11 cellular contexts compared by ENCODE assay signal in the genomic region with DNA sequence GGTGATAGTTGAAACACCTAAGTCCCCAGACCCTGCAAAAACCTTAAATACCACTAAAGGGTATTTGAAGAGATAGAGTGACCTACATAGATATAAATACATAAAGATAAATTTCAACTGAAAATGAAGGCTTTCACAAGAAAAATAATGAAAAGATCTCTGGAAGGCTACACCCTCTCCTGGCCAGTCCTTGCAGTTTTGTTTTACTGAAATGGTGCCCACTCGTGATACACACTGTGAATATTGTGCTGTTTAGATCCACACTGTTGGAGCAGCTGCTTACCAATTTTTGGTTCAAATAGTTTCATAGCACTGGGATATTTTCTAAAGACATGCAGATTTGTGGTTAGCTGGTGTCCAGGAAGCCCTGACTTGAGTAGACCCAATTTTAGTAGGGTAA. TPM values are rescaled to one million over a fixed set of nuclear protein-coding genes. Genes with fewer than 3 reads are reported as not detected.
A peak's percentile ranks its signal among the peaks of the same experiment; 100 is the strongest.
DNase-seq lines count a peak whose midpoint lies in the region; ATAC-seq and TF ChIP-seq lines count a peak whose summit lies in the region.
"Had no signal": no experiment of that assay in that cellular context is flagged by ENCODE, and none has a peak within 500 bp of the region (broad histone marks: within the 10 kb centered on the region; RNA-seq: fewer than 3 reads in every experiment).

No MANE protein-coding gene starts in this region.

- no peaks in the 10 kb centered on the region for H3K36me3 ChIP-seq in HCT116 (ENCODE audit: control insufficient read depth in 1 of 2, insufficient read depth in 2 of 2, low read length in 2 of 2)
- H3K36me3 ChIP-seq: BLaER1 treated with 17β-estradiol and CSF1 and Interleukin-3, amounts not matched to agents 10 nM and 100 nM had no signal

- H3K4me3 Mint-ChIP-seq in activated naive CD8-positive, alpha-beta T cell, result peak overlapping the region; percentile 63

- BruUV-seq in HCT116 (replicated peaks; lab: Mats Ljungman, UMichigan), result no TSS peak

- intact Hi-C loops in HCT116 (cut with micrococcal nuclease), result loop anchor here (2.0 to 10.0 kb wide), 6 partner anchors 49 to 461 kb away; a partner anchor contains a TSS

- peaks cover 30% of the 10 kb centered on the region for H3K4me1 Mint-ChIP-seq in activated naive CD8-positive, alpha-beta T cell (ENCODE audit: low read depth)

- ATAC-seq in HCT116 (no peak), HG02763 (IDR thresholded peaks at IDR 0.05; ENCODE audit: unreplicated experiment) (no peak)

- TF ChIP-seq RAD21 in HCT116 (IDR thresholded peaks at IDR 0.05; ENCODE audit: low read depth), result peak; percentile 42

- H3K4me2 ChIP-seq in HCT116 (ENCODE audit: low read length), result peak overlapping the region; percentile 98; the same call in 1 of the 2 replicates
- H3K4me2 ChIP-seq: BLaER1 treated with 17β-estradiol and CSF1 and Interleukin-3, amounts not matched to agents 10 nM and 100 nM had no signal

- POLR2A ChIA-PET in HCT116 (lab: Charles Lee), result interaction anchor here (1.1 kb wide), 1 partner anchor 11 kb away, joined by 3 read pairs; no protein-coding TSS in a partner anchor

- no peaks in the 10 kb centered on the region for H4K20me1 ChIP-seq in HCT116 (ENCODE audit: insufficient read depth)
- H4K20me1 ChIP-seq: BLaER1 treated with 17β-estradiol and CSF1 and Interleukin-3, amounts not matched to agents 10 nM and 100 nM had no signal

- peak overlapping the region; percentile 98; the same call in 1 of the 2 replicates for H3K27ac ChIP-seq in HCT116 (ENCODE audit: low read depth, low read length)
- H3K27ac ChIP-seq: BLaER1 treated with 17β-estradiol and CSF1 and Interleukin-3, amounts not matched to agents 10 nM and 100 nM; coronary artery had no signal

- H3K27ac Mint-ChIP-seq in activated naive CD8-positive, alpha-beta T cell, result no peak overlapping the region

- peaks cover 7 to 41% of the 10 kb centered on the region in 2 experiments; a peak in 3 of 4 replicates for H3K4me1 ChIP-seq in HCT116 (ENCODE audit: control insufficient read depth in 1 of 2, insufficient read depth in 2 of 2, low read length in 2 of 2)

- peaks cover 23% of the 10 kb centered on the region for H3K79me2 ChIP-seq in HCT116 (ENCODE audit: insufficient read depth, low read length)

- peak; percentile 25 to 43 (median 40); a peak in 4 of 6 replicates for TF ChIP-seq CTCF in HCT116 (IDR thresholded peaks at IDR 0.05 in 2 of 3, conservative IDR thresholded peaks at IDR 0.05 in 1 of 3; ENCODE audit: borderline replicate concordance in 1 of 3, insufficient read depth in 1 of 3, low read depth in 2 of 3, low read length in 2 of 3)

- no peak overlapping the region for H2AFZ ChIP-seq in HCT116 (ENCODE audit: low read depth, low read length, poor library complexity, severe bottlenecking)

- peak; percentile 21 for DNase-seq in NCI-H2171 treated with DMSO at 0.1 percent for 48 hours (lab: John Stamatoyannopoulos, UW)
- DNase-seq in NCI-H2171 (lab: John Stamatoyannopoulos, UW), result no peak
- no peak for DNase-seq in HCT116 (ENCODE audit: low read depth, low spot score)
- peak; percentile 36 for DNase-seq in left kidney (ENCODE audit: low read depth, low spot score)
- no peak for DNase-seq in NCI-H510A (lab: John Stamatoyannopoulos, UW)
- no peak for DNase-seq in glomerular visceral epithelial cell (ENCODE audit: extremely low spot score)
- DNase-seq: NCI-H2081 treated with DMSO at 0.1 percent for 48 hours had no signal

- no peaks in the 10 kb centered on the region for H3K9me3 ChIP-seq in HCT116 (ENCODE audit: control insufficient read depth in 1 of 2, insufficient read depth in 1 of 2, low read depth in 1 of 2, low read length in 2 of 2)

- H3K9ac ChIP-seq in HCT116 (ENCODE audit: low read length), result no peak overlapping the region
- H3K9ac ChIP-seq: BLaER1 treated with 17β-estradiol and CSF1 and Interleukin-3, amounts not matched to agents 10 nM and 100 nM had no signal

- H3K27me3 Mint-ChIP-seq in activated naive CD8-positive, alpha-beta T cell, result no peaks in the 10 kb centered on the region

- H3K36me3 Mint-ChIP-seq in activated naive CD8-positive, alpha-beta T cell, result peaks cover 5% of the 10 kb centered on the region

- CTCF ChIA-PET in HCT116 (lab: Charles Lee), result no interaction called here

- RAD21 ChIA-PET in HCT116 (lab: Charles Lee; ENCODE audit: low non-redundant PET in 1 of 2, low total read pairs in 2 of 2, uncharacterized antibody in 2 of 2, unreplicated experiment in 2 of 2), result no interaction called here

- H3K9me3 Mint-ChIP-seq in activated naive CD8-positive, alpha-beta T cell (ENCODE audit: low read depth), result no peaks in the 10 kb centered on the region

- no peak overlapping the region for H3K4me3 ChIP-seq in HCT116 (replicated peaks in 1 of 2; ENCODE audit: low read depth in 1 of 2, low read length in 2 of 2)
- H3K4me3 ChIP-seq: BLaER1 treated with 17β-estradiol and CSF1 and Interleukin-3, amounts not matched to agents 10 nM and 100 nM; coronary artery had no signal

- no peaks in the 10 kb centered on the region for H3K9me2 ChIP-seq in HCT116 (ENCODE audit: insufficient read depth)

- H3K27me3 ChIP-seq in HCT116 (ENCODE audit: insufficient read depth, low read length), result no peaks in the 10 kb centered on the region

- no peak for TF ChIP-seq POLR2A in HCT116 (IDR thresholded peaks at IDR 0.05; ENCODE audit: borderline replicate concordance, extremely low read depth, insufficient read depth, insufficient read length)

TF ChIP-seq in HCT116, 20 proteins besides CTCF, POLR2A, EP300 and RAD21:
- TF ChIP-seq ZNF274 (IDR thresholded peaks at IDR 0.05; ENCODE audit: low read depth, low read length), result no peak

RNA-seq across cellular contexts. Expression of a gene that starts 31.5 kb away (rescaled TPM):
- 137 TPM for total RNA-seq in HCT116 (2021; ENCODE audit: unreplicated experiment)
- polyA plus RNA-seq in HCT116 (2012), result 113 and 142 TPM in 2 replicates

RNA-seq across cellular contexts. Expression of a gene that starts 39.1 kb away (rescaled TPM):
- total RNA-seq in HCT116 (2021; ENCODE audit: unreplicated experiment), result not detected
- polyA plus RNA-seq in HCT116 (2012), result 0.27 and 0.43 TPM in 2 replicates

RNA-seq across cellular contexts. Expression of a gene that starts 49.1 kb away (rescaled TPM):
- total RNA-seq in HCT116 (2021; ENCODE audit: unreplicated experiment), result 42.5 TPM
- polyA plus RNA-seq in HCT116 (2012), result 22.9 and 24.4 TPM in 2 replicates

Comparison
In these comparisons a context has a peak if more than half of its experiments do, and no peak if none do; other contexts are left out.
1. DNase-seq: peak in NCI-H2171 treated with DMSO at 0.1 percent for 48 hours (single experiment) and left kidney (single experiment); none in NCI-H2171 (single experiment), HCT116 (single experiment), NCI-H510A (single experiment) and glomerular visceral epithelial cell (single experiment).